Comparison of ENCODE assay signal across 1 cellular context in the genomic region with DNA sequence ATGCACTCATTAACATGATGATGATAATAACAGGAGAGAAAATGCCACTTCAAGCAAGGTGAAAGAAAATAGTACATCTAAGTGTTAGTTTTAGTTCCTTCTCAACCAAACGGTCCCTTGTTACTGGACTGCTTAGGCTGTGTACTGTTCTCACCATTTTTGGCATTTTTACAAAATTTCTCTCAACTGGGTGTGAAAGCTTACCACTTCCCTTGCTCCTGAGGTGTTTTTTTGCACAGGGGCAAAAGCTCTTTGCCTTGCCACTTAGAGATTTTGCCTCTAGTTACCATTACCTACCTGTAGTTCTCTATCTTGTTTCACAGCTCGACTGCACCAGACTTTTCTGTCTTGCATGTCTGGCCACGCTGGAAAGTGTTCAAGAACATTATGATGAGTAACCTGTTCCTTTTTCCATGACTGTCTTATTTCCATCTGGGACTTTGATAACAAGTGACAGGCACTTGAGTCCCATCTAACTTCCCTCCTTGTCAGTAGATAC.
TF ChIP-seq lines count a peak whose summit lies in the region.

No MANE protein-coding gene starts in this region.

TF ChIP-seq in GM23338, 12 proteins besides CTCF, POLR2A, EP300 and RAD21 (continued from another document):
- TF ChIP-seq EZH2phosphoT487 (IDR thresholded peaks at IDR 0.05; ENCODE audit: unreplicated experiment) (no peak), JUNB (IDR thresholded peaks at IDR 0.05; ENCODE audit: unreplicated experiment) (no peak), EZH2 (IDR thresholded peaks at IDR 0.05; ENCODE audit: low read depth, unreplicated experiment) (no peak)
- TF ChIP-seq, protein P1, sequence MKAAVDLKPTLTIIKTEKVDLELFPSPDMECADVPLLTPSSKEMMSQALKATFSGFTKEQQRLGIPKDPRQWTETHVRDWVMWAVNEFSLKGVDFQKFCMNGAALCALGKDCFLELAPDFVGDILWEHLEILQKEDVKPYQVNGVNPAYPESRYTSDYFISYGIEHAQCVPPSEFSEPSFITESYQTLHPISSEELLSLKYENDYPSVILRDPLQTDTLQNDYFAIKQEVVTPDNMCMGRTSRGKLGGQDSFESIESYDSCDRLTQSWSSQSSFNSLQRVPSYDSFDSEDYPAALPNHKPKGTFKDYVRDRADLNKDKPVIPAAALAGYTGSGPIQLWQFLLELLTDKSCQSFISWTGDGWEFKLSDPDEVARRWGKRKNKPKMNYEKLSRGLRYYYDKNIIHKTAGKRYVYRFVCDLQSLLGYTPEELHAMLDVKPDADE (IDR thresholded peaks at IDR 0.05): no peak
